8 cellular contexts compared by ENCODE assay signal in the genomic region with DNA sequence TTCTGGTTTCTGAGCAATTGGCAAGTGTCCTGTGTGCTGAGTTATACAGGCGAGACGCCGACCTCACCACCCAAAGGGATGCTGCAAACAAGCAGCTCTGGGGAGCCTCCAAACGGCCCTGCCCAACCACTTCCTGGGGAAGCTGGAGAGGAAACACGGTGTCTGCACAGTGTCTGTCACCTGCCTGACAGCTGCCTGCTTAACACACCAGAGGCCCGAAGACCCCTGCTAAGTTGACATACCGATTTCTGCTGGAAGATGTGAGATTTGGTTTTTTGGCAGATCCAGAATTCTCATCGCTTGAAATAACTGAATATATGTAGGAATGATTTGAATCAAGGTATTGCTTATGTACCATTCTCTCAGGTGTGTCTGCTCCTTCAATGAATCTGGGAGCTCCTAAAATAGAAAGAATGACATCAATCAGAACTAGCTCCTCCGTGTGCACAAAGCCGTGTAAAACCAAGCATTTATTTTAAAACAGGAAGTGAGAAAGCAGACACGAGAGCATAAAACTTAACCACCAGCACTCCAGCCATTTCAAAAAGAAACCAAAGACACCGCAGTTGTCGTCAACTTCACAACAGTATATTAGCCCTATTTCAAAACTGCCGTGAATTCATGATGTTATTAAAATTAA. TPM values are rescaled to one million over a fixed set of nuclear protein-coding genes. Genes with fewer than 3 reads are reported as not detected.
DNase-seq lines count a peak whose midpoint lies in the region; ATAC-seq and TF ChIP-seq lines count a peak whose summit lies in the region.

No MANE protein-coding gene starts in this region.

- H3K4me3 Mint-ChIP-seq in activated T-cell treated with anti-CD3 and anti-CD28 coated beads, Interleukin-2, amount 50 U/mL, for 24 hours: peak overlapping the region; percentile 69

- intact Hi-C loops in cardiac septum (cut with DNase I): no loop called here

- no peaks in the 10 kb centered on the region for H3K4me1 ChIP-seq in foreskin keratinocyte

- H3K9me3 Mint-ChIP-seq in activated T-cell treated with anti-CD3 and anti-CD28 coated beads, Interleukin-2, amount 50 U/mL, for 24 hours: no peaks in the 10 kb centered on the region

- H3K36me3 Mint-ChIP-seq in activated T-cell treated with anti-CD3 and anti-CD28 coated beads, Interleukin-2, amount 50 U/mL, for 24 hours (ENCODE audit: low read depth): no peaks in the 10 kb centered on the region

- TF ChIP-seq CTCF in foreskin keratinocyte (conservative IDR thresholded peaks at IDR 0.05): no peak

- ATAC-seq in GM18502 (IDR thresholded peaks at IDR 0.05; ENCODE audit: poor library complexity, unreplicated experiment) (peak; percentile 81), HG02759 (IDR thresholded peaks at IDR 0.05; ENCODE audit: unreplicated experiment) (peak; percentile 79), foreskin keratinocyte (no peak)

- peak overlapping the region; percentile 82 for H3K27ac Mint-ChIP-seq in activated T-cell treated with anti-CD3 and anti-CD28 coated beads, Interleukin-2, amount 50 U/mL, for 24 hours

- no peaks in the 10 kb centered on the region for H3K27me3 ChIP-seq in foreskin keratinocyte

- DNase-seq in NOMO-1 treated with dmso at 0.1 percent for 144 hours (lab: John Stamatoyannopoulos, UW; ENCODE audit: unreplicated experiment) (peak; percentile 76), cardiac septum (ENCODE audit: low spot score) (peak; percentile 83), NCI-H1048 (lab: John Stamatoyannopoulos, UW) (no peak), foreskin keratinocyte (no peak)
- peak; percentile 75 for DNase-seq in activated T-cell treated with anti-CD3 and anti-CD28 coated beads, Interleukin-2, amount 50 U/mL, for 24 hours
- DNase-seq in stimulated activated CD4-positive, alpha-beta T cell treated with anti-CD3 and anti-CD28 coated beads, Interleukin-4, amount 100 ng/mL, for 1 hour: peak; percentile 59

- peaks cover 70% of the 10 kb centered on the region for H3K4me1 Mint-ChIP-seq in activated T-cell treated with anti-CD3 and anti-CD28 coated beads, Interleukin-2, amount 50 U/mL, for 24 hours (ENCODE audit: low read depth)

- H3K27me3 Mint-ChIP-seq in activated T-cell treated with anti-CD3 and anti-CD28 coated beads, Interleukin-2, amount 50 U/mL, for 24 hours: no peaks in the 10 kb centered on the region

- H3K27ac ChIP-seq in foreskin keratinocyte: no peak overlapping the region

RNA-seq across cellular contexts. Expression of a gene that starts 27.2 kb away (rescaled TPM):
- total RNA-seq in cardiac septum: 70.6 TPM
- 0.68 and 1.4 TPM in 2 replicates for total RNA-seq in foreskin keratinocyte
- polyA plus RNA-seq in foreskin keratinocyte: 0.34 and 0.62 TPM in 2 replicates

RNA-seq across cellular contexts. Expression of a gene that starts 41.1 kb away (rescaled TPM):
- total RNA-seq in cardiac septum: not detected
- not detected in 2 replicates for total RNA-seq in foreskin keratinocyte
- not detected in 2 replicates for polyA plus RNA-seq in foreskin keratinocyte

Comparison
In these comparisons a context has a peak if more than half of its experiments do, and no peak if none do; other contexts are left out.
1. DNase-seq: peak in NOMO-1 treated with dmso at 0.1 percent for 144 hours (single experiment), activated T-cell treated with anti-CD3 and anti-CD28 coated beads, Interleukin-2, amount 50 U/mL, for 24 hours (single experiment), cardiac septum (single experiment) and stimulated activated CD4-positive, alpha-beta T cell treated with anti-CD3 and anti-CD28 coated beads, Interleukin-4, amount 100 ng/mL, for 1 hour (single experiment); none in NCI-H1048 (single experiment) and foreskin keratinocyte (0 of 2).
2. RNA of a gene that starts 27.2 kb away (total RNA-seq): 70.6 TPM in cardiac septum (single experiment); 0.68 to 1.4 TPM in foreskin keratinocyte; every median in the first group is over 10 times any median in the second.